In the genomic region with DNA sequence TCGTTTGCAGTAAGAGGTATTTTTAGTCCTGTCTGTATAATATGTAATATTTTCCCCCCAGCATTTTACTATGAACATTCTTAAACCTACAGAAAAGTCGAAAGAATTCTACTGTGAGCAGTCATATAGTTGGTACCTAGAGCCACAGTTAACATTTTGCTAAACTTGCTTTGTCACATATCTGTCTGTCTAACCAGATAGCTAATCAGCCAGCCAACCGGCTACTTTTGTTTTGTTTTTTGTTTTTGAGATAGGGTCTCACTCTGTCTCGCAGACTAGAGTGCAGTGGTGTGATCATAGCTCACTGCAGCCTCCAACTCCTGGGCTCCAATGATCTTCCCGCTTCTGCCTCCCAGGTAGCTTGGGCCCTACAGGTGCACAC, we compare ENCODE assay signal across 1 cellular context.
A peak's percentile ranks its signal among the peaks of the same experiment; 100 is the strongest.
TF ChIP-seq lines count a peak whose summit lies in the region.

No MANE protein-coding gene starts in this region.

TF ChIP-seq in K562, 482 proteins besides CTCF, POLR2A, EP300 and RAD21 (continued from another document and continues in another):
- TF ChIP-seq, protein P1, sequence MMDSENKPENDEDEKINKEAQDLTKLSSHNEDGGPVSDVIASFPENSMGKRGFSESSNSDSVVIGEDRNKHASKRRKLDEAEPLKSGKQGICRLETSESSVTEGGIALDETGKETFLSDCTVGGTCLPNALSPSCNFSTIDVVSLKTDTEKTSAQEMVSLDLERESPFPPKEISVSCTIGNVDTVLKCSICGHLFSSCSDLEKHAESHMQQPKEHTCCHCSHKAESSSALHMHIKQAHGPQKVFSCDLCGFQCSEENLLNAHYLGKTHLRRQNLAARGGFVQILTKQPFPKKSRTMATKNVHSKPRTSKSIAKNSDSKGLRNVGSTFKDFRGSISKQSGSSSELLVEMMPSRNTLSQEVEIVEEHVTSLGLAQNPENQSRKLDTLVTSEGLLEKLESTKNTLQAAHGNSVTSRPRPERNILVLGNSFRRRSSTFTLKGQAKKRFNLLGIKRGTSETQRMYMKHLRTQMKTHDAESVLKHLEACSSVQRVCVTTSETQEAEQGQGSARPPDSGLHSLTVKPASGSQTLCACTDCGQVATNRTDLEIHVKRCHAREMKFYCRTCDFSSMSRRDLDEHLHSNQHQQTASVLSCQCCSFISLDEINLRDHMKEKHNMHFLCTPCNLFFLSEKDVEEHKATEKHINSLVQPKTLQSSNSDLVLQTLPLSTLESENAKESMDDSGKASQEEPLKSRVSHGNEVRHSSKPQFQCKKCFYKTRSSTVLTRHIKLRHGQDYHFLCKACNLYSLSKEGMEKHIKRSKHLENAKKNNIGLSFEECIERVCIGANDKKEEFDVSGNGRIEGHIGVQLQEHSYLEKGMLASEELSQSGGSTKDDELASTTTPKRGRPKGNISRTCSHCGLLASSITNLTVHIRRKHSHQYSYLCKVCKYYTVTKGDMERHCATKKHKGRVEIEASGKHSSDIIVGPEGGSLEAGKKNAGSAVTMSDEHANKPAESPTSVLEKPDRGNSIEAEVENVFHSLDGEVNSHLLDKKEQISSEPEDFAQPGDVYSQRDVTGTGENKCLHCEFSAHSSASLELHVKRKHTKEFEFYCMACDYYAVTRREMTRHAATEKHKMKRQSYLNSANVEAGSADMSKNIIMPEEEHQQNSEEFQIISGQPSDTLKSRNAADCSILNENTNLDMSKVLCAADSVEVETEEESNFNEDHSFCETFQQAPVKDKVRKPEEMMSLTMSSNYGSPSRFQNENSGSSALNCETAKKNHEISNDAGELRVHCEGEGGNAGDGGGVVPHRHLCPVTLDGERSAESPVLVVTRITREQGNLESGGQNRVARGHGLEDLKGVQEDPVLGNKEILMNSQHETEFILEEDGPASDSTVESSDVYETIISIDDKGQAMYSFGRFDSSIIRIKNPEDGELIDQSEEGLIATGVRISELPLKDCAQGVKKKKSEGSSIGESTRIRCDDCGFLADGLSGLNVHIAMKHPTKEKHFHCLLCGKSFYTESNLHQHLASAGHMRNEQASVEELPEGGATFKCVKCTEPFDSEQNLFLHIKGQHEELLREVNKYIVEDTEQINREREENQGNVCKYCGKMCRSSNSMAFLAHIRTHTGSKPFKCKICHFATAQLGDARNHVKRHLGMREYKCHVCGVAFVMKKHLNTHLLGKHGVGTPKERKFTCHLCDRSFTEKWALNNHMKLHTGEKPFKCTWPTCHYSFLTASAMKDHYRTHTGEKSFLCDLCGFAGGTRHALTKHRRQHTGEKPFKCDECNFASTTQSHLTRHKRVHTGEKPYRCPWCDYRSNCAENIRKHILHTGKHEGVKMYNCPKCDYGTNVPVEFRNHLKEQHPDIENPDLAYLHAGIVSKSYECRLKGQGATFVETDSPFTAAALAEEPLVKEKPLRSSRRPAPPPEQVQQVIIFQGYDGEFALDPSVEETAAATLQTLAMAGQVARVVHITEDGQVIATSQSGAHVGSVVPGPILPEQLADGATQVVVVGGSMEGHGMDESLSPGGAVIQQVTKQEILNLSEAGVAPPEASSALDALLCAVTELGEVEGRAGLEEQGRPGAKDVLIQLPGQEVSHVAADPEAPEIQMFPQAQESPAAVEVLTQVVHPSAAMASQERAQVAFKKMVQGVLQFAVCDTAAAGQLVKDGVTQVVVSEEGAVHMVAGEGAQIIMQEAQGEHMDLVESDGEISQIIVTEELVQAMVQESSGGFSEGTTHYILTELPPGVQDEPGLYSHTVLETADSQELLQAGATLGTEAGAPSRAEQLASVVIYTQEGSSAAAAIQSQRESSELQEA (IDR thresholded peaks at IDR 0.05; ENCODE audit: low read depth): no peak
- TF ChIP-seq DMBX1 (CRISPR knock-in tag; IDR thresholded peaks at IDR 0.05; ENCODE audit: borderline replicate concordance): 0 out of 2 replicates have a peak, but pooled peaks have one; percentile 21
- no peak for TF ChIP-seq FOXA1 (IDR thresholded peaks at IDR 0.05; ENCODE audit: borderline replicate concordance)
- peak; percentile 67; the same call in 1 of the 2 replicates for TF ChIP-seq MECOM (CRISPR knock-in tag; IDR thresholded peaks at IDR 0.05)
- no peak for TF ChIP-seq NELFE (IDR thresholded peaks at IDR 0.05; ENCODE audit: insufficient read depth, insufficient read length)
- peak in 1 of 2 experiments; percentile 75; a peak in 3 of 4 replicates for TF ChIP-seq RCOR1 (IDR thresholded peaks at IDR 0.05; ENCODE audit: borderline replicate concordance in 1 of 2, low read depth in 2 of 2, low read length in 2 of 2)
- TF ChIP-seq ESRRA (IDR thresholded peaks at IDR 0.05; ENCODE audit: borderline replicate concordance, low read depth): no peak
- TF ChIP-seq ZC3H4 (CRISPR knock-in tag; IDR thresholded peaks at IDR 0.05; ENCODE audit: borderline replicate concordance): no peak
- no peak for TF ChIP-seq RAD51 (IDR thresholded peaks at IDR 0.05; ENCODE audit: borderline replicate concordance, low read depth)
- peak; percentile 95 for TF ChIP-seq CBFA2T3 (IDR thresholded peaks at IDR 0.05)
- TF ChIP-seq SMARCC2 (IDR thresholded peaks at IDR 0.05; ENCODE audit: low read depth): peak; percentile 28; the same call in 1 of the 2 replicates
- TF ChIP-seq MAFF (IDR thresholded peaks at IDR 0.05; ENCODE audit: low read length): peak; percentile 81
- no peak for TF ChIP-seq HCFC1 (IDR thresholded peaks at IDR 0.05; ENCODE audit: low read depth, low read length)
- no peak for TF ChIP-seq HNRNPK (IDR thresholded peaks at IDR 0.05; ENCODE audit: low read depth, low read length, poor library complexity, severe bottlenecking)
- no peak for TF ChIP-seq TAF15 (IDR thresholded peaks at IDR 0.05; ENCODE audit: low read depth, low read length)
- TF ChIP-seq RBM39 (optimal IDR thresholded peaks at IDR 0.05; ENCODE audit: low read depth, low read length): no peak
- TF ChIP-seq KLF13 (tag; IDR thresholded peaks at IDR 0.05; ENCODE audit: borderline replicate concordance, low read depth): no peak
- peak; percentile 7; the same call in 1 of the 2 replicates for TF ChIP-seq ELF1 (tag; IDR thresholded peaks at IDR 0.05)
- TF ChIP-seq, protein P2, sequence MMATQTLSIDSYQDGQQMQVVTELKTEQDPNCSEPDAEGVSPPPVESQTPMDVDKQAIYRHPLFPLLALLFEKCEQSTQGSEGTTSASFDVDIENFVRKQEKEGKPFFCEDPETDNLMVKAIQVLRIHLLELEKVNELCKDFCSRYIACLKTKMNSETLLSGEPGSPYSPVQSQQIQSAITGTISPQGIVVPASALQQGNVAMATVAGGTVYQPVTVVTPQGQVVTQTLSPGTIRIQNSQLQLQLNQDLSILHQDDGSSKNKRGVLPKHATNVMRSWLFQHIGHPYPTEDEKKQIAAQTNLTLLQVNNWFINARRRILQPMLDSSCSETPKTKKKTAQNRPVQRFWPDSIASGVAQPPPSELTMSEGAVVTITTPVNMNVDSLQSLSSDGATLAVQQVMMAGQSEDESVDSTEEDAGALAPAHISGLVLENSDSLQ (IDR thresholded peaks at IDR 0.05): peak; percentile 71
- TF ChIP-seq C11orf30 (IDR thresholded peaks at IDR 0.05; ENCODE audit: low read depth): peak; percentile 65
- TF ChIP-seq BRD9 (IDR thresholded peaks at IDR 0.05; ENCODE audit: low read depth, partially characterized antibody): peak; percentile 8
- no peak for TF ChIP-seq POU5F1 (IDR thresholded peaks at IDR 0.05; ENCODE audit: borderline replicate concordance, low read depth, low read length, partially characterized antibody)
- TF ChIP-seq SMAD4 (CRISPR knock-in tag; conservative IDR thresholded peaks at IDR 0.05): peak; percentile 94
- peak; percentile 41; the same call in 1 of the 2 replicates for TF ChIP-seq ZNF197 (CRISPR knock-in tag; IDR thresholded peaks at IDR 0.05; ENCODE audit: low read depth)
- TF ChIP-seq MAFG (tag; conservative IDR thresholded peaks at IDR 0.05): peak; percentile 83
- no peak for TF ChIP-seq SAFB (IDR thresholded peaks at IDR 0.05; ENCODE audit: borderline replicate concordance, low read depth, low read length)
- TF ChIP-seq KLF16 (IDR thresholded peaks at IDR 0.05): peak; percentile 49; the same call in 1 of the 2 replicates
- TF ChIP-seq CC2D1A (IDR thresholded peaks at IDR 0.05): peak; percentile 60; the same call in 1 of the 2 replicates
- TF ChIP-seq ADNP (tag; IDR thresholded peaks at IDR 0.05): no peak
- TF ChIP-seq, protein P3, sequence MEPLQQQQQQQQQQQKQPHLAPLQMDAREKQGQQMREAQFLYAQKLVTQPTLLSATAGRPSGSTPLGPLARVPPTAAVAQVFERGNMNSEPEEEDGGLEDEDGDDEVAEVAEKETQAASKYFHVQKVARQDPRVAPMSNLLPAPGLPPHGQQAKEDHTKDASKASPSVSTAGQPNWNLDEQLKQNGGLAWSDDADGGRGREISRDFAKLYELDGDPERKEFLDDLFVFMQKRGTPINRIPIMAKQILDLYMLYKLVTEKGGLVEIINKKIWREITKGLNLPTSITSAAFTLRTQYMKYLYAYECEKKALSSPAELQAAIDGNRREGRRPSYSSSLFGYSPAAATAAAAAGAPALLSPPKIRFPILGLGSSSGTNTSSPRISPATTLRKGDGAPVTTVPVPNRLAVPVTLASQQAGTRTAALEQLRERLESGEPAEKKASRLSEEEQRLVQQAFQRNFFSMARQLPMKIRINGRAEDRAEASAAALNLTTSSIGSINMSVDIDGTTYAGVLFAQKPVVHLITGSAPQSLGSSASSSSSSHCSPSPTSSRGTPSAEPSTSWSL (CRISPR knock-in tag; IDR thresholded peaks at IDR 0.05; ENCODE audit: borderline replicate concordance): no peak
- TF ChIP-seq, protein P4, sequence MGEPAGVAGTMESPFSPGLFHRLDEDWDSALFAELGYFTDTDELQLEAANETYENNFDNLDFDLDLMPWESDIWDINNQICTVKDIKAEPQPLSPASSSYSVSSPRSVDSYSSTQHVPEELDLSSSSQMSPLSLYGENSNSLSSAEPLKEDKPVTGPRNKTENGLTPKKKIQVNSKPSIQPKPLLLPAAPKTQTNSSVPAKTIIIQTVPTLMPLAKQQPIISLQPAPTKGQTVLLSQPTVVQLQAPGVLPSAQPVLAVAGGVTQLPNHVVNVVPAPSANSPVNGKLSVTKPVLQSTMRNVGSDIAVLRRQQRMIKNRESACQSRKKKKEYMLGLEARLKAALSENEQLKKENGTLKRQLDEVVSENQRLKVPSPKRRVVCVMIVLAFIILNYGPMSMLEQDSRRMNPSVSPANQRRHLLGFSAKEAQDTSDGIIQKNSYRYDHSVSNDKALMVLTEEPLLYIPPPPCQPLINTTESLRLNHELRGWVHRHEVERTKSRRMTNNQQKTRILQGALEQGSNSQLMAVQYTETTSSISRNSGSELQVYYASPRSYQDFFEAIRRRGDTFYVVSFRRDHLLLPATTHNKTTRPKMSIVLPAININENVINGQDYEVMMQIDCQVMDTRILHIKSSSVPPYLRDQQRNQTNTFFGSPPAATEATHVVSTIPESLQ (CRISPR knock-in tag; IDR thresholded peaks at IDR 0.05): no peak
- peak; percentile 71 for TF ChIP-seq GATA2 (CRISPR knock-in tag; IDR thresholded peaks at IDR 0.05)
- TF ChIP-seq NCOA1 (IDR thresholded peaks at IDR 0.05; ENCODE audit: low read depth): peak; percentile 69; the same call in 1 of the 2 replicates
- no peak for TF ChIP-seq NR2F6 (CRISPR knock-in tag; IDR thresholded peaks at IDR 0.05)
- TF ChIP-seq TEAD4 (IDR thresholded peaks at IDR 0.05; ENCODE audit: low read length): peak; percentile 84
- TF ChIP-seq TEAD4 (CRISPR knock-in tag; IDR thresholded peaks at IDR 0.05; ENCODE audit: borderline replicate concordance): no peak
- TF ChIP-seq, protein P5, sequence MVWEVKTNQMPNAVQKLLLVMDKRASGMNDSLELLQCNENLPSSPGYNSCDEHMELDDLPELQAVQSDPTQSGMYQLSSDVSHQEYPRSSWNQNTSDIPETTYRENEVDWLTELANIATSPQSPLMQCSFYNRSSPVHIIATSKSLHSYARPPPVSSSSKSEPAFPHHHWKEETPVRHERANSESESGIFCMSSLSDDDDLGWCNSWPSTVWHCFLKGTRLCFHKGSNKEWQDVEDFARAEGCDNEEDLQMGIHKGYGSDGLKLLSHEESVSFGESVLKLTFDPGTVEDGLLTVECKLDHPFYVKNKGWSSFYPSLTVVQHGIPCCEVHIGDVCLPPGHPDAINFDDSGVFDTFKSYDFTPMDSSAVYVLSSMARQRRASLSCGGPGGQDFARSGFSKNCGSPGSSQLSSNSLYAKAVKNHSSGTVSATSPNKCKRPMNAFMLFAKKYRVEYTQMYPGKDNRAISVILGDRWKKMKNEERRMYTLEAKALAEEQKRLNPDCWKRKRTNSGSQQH (CRISPR knock-in tag; IDR thresholded peaks at IDR 0.05): no peak
- no peak for TF ChIP-seq ZBTB1 (CRISPR knock-in tag; IDR thresholded peaks at IDR 0.05; ENCODE audit: borderline replicate concordance, low read depth)
- TF ChIP-seq, protein P6, sequence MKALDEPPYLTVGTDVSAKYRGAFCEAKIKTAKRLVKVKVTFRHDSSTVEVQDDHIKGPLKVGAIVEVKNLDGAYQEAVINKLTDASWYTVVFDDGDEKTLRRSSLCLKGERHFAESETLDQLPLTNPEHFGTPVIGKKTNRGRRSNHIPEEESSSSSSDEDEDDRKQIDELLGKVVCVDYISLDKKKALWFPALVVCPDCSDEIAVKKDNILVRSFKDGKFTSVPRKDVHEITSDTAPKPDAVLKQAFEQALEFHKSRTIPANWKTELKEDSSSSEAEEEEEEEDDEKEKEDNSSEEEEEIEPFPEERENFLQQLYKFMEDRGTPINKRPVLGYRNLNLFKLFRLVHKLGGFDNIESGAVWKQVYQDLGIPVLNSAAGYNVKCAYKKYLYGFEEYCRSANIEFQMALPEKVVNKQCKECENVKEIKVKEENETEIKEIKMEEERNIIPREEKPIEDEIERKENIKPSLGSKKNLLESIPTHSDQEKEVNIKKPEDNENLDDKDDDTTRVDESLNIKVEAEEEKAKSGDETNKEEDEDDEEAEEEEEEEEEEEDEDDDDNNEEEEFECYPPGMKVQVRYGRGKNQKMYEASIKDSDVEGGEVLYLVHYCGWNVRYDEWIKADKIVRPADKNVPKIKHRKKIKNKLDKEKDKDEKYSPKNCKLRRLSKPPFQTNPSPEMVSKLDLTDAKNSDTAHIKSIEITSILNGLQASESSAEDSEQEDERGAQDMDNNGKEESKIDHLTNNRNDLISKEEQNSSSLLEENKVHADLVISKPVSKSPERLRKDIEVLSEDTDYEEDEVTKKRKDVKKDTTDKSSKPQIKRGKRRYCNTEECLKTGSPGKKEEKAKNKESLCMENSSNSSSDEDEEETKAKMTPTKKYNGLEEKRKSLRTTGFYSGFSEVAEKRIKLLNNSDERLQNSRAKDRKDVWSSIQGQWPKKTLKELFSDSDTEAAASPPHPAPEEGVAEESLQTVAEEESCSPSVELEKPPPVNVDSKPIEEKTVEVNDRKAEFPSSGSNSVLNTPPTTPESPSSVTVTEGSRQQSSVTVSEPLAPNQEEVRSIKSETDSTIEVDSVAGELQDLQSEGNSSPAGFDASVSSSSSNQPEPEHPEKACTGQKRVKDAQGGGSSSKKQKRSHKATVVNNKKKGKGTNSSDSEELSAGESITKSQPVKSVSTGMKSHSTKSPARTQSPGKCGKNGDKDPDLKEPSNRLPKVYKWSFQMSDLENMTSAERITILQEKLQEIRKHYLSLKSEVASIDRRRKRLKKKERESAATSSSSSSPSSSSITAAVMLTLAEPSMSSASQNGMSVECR (CRISPR knock-in tag; IDR thresholded peaks at IDR 0.05): no peak
